In genomic region chr6:3829285-3829684, GRCh38 we compare ENCODE assay signal across 31 cellular contexts.
"Had no signal": no experiment of that assay in that cellular context is flagged by ENCODE, and none has a peak within 500 bp of the region (broad histone marks: within the 10 kb centered on the region; RNA-seq: fewer than 3 reads in every experiment).

No MANE protein-coding gene starts in this region.

- H3K27me3 ChIP-seq: neutrophil, ovary, suprapubic skin, testis, tibial artery, transverse colon, upper lobe of right lung, uterus had no signal

- H2AFZ ChIP-seq: parathyroid adenoma had no signal

- H3K79me2 ChIP-seq: parathyroid adenoma had no signal

- H3K27me3 Mint-ChIP-seq: progenitor cell of endocrine pancreas; stimulated activated memory B cell treated with anti-CD40 and anti-IgM and Interleukin-4, amounts not matched to agents 10 μg/mL and 1 μg/mL and 100 μg/mL, for 72 hours; type B pancreatic cell had no signal

- H3K9ac ChIP-seq: parathyroid adenoma had no signal

- H3K36me3 ChIP-seq: neutrophil, ovary, suprapubic skin, tibial artery, transverse colon, upper lobe of right lung, uterus had no signal

- H3K27ac Mint-ChIP-seq: naive thymus-derived CD8-positive, alpha-beta T cell; natural killer cell treated with Interleukin-12 subunit alpha and Interleukin-12 subunit beta and Interleukin-15 and Interleukin-18, amount 100 ng/mL, for 72 hours; nephron progenitor cell; progenitor cell of endocrine pancreas; stimulated activated memory B cell treated with anti-CD40 and anti-IgM and Interleukin-4, amounts not matched to agents 10 μg/mL and 1 μg/mL and 100 μg/mL, for 72 hours; stimulated activated naive CD8-positive, alpha-beta T cell treated with anti-CD3 and anti-CD28 coated beads, Interleukin-15, amount 100 ng/mL, for 72 hours had no signal

- H3K27ac ChIP-seq: neutrophil, ovary, parathyroid adenoma, psoas muscle, skin epidermis, suprapubic skin, testis, transverse colon, upper lobe of right lung, uterus had no signal

- H3K4me1 Mint-ChIP-seq: naive B cell; naive thymus-derived CD8-positive, alpha-beta T cell; stimulated activated memory B cell treated with anti-CD40 and anti-IgM and Interleukin-4, amounts not matched to agents 10 μg/mL and 1 μg/mL and 100 μg/mL, for 72 hours; stimulated activated naive CD8-positive, alpha-beta T cell treated with anti-CD3 and anti-CD28 coated beads, Interleukin-15, amount 100 ng/mL, for 72 hours had no signal

- H3K9me3 Mint-ChIP-seq: naive B cell; naive thymus-derived CD8-positive, alpha-beta T cell; natural killer cell treated with Interleukin-12 subunit alpha and Interleukin-12 subunit beta and Interleukin-15 and Interleukin-18, amount 100 ng/mL, for 72 hours; nephron progenitor cell; neural crest cell; stimulated activated memory B cell treated with anti-CD40 and anti-IgM and Interleukin-4, amounts not matched to agents 10 μg/mL and 1 μg/mL and 100 μg/mL, for 72 hours; stimulated activated naive CD8-positive, alpha-beta T cell treated with anti-CD3 and anti-CD28 coated beads, Interleukin-15, amount 100 ng/mL, for 72 hours; type B pancreatic cell had no signal

- H3K4me3 Mint-ChIP-seq: naive B cell; naive thymus-derived CD8-positive, alpha-beta T cell; natural killer cell treated with Interleukin-12 subunit alpha and Interleukin-12 subunit beta and Interleukin-15 and Interleukin-18, amount 100 ng/mL, for 72 hours; nephron progenitor cell; neural crest cell; stimulated activated memory B cell treated with anti-CD40 and anti-IgM and Interleukin-4, amounts not matched to agents 10 μg/mL and 1 μg/mL and 100 μg/mL, for 72 hours; stimulated activated naive CD8-positive, alpha-beta T cell treated with anti-CD3 and anti-CD28 coated beads, Interleukin-15, amount 100 ng/mL, for 72 hours; type B pancreatic cell had no signal

- ATAC-seq: naive thymus-derived CD8-positive, alpha-beta T cell; natural killer cell treated with Interleukin-12 subunit alpha and Interleukin-12 subunit beta and Interleukin-15 and Interleukin-18, amount 100 ng/mL, for 72 hours; psoas muscle; right cardiac atrium; sciatic nerve; stimulated activated memory B cell treated with anti-CD40 and anti-IgM and Interleukin-4, amounts not matched to agents 10 μg/mL and 1 μg/mL and 100 μg/mL, for 72 hours; stimulated activated naive CD8-positive, alpha-beta T cell treated with anti-CD3 and anti-CD28 coated beads, Interleukin-15, amount 100 ng/mL, for 72 hours; stimulated activated naive CD8-positive, alpha-beta T cell treated with anti-CD3 and anti-CD28 coated beads, Interleukin-15, Interleukin-2, amounts not matched to agents 100 U/mL and 50 U/mL, for 24 hours; upper lobe of right lung had no signal

- H3K9me3 ChIP-seq: neutrophil, ovary, psoas muscle, suprapubic skin, testis, tibial artery, transverse colon, upper lobe of right lung, uterus had no signal

- H3K4me3 ChIP-seq: ovary, psoas muscle, skin epidermis, suprapubic skin, testis, tibial artery, transverse colon, upper lobe of right lung, uterus had no signal

- DNase-seq: naive B cell; naive thymus-derived CD8-positive, alpha-beta T cell; nephron progenitor cell; nucleus accumbens; ovary; posterior cingulate gyrus; psoas muscle; right cardiac atrium; stimulated activated CD4-positive, alpha-beta T cell treated with anti-CD3 and anti-CD28 coated beads, Interleukin-15, amount 100 ng/mL, for 24 hours; stimulated activated CD4-positive, alpha-beta T cell treated with anti-CD3 and anti-CD28 coated beads, Interleukin-2, amount 100 ng/mL, for 24 hours; stimulated activated CD4-positive, alpha-beta T cell treated with anti-CD3 and anti-CD28 coated beads, Interleukin-2, amount 100 ng/mL, for 48 hours; stimulated activated CD4-positive, alpha-beta T cell treated with anti-CD3 and anti-CD28 coated beads, Interleukin-4, amount 100 ng/mL, for 24 hours; stimulated activated naive CD4-positive, alpha-beta T cell; stimulated activated naive CD8-positive, alpha-beta T cell treated with anti-CD3 and anti-CD28 coated beads, Interleukin-15, amount 100 ng/mL, for 72 hours; stimulated activated naive CD8-positive, alpha-beta T cell treated with anti-CD3 and anti-CD28 coated beads, Interleukin-15, Interleukin-2, amounts not matched to agents 100 U/mL and 50 U/mL, for 24 hours; substantia nigra; testis; tibial artery; transverse colon; upper lobe of right lung; uterus had no signal

- H3K36me3 Mint-ChIP-seq: naive B cell; natural killer cell treated with Interleukin-12 subunit alpha and Interleukin-12 subunit beta and Interleukin-15 and Interleukin-18, amount 100 ng/mL, for 72 hours; stimulated activated memory B cell treated with anti-CD40 and anti-IgM and Interleukin-4, amounts not matched to agents 10 μg/mL and 1 μg/mL and 100 μg/mL, for 72 hours; type B pancreatic cell had no signal
